Comparison of ENCODE assay signal across 12 cellular contexts in the genomic region with DNA sequence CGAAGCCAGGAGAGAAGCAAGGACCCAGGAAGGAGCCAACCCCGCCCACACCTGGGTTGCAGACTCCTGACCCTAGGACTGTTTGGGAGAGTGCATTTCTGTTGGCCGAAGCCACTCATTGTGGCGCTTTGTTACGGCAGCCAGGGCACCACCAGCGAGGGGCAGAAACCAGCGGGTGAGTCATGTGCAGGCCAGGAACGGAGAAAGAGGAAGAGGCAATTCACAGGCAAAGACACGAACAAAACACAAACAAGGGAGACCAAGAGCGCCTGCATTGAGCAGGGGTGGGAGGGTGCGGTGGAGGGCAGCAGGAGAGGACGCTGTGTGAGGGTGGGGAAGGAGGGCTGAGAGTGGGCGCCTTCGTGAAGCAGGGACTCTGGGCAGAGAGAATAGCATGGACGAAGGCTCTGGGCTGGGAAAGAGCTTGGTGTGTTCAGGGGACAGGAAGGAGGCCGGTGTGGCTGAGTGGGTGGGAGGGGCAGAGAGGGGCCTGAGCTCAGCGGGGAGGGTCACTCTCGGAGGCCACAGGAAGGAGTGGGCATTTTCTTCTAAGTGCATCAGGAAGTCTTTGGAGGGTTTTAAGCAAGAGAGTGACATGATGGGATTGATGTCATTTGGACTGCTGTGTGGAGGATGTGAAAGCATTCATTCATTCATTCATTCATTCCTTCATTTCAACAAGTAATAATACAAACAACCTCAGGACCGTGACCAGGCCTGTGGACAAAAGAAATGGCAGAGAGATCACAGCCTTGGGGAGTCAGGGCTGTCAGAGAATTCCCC. TPM values are rescaled to one million over a fixed set of nuclear protein-coding genes. Genes with fewer than 3 reads are reported as not detected.
DNase-seq lines count a peak whose midpoint lies in the region; ATAC-seq and TF ChIP-seq lines count a peak whose summit lies in the region.
"Had no signal": no experiment of that assay in that cellular context is flagged by ENCODE, and none has a peak within 500 bp of the region (broad histone marks: within the 10 kb centered on the region; RNA-seq: fewer than 3 reads in every experiment).

No MANE protein-coding gene starts in this region.

- no peak overlapping the region for H3K4me3 Mint-ChIP-seq in HFFc6
- H3K4me3 Mint-ChIP-seq: natural killer cell had no signal

- no peaks in the 10 kb centered on the region for H3K4me1 Mint-ChIP-seq in HFFc6 (ENCODE audit: low read depth)

- no peak overlapping the region for H3K27ac Mint-ChIP-seq in HFFc6

- no peak overlapping the region for H3K4me3 ChIP-seq in NB4 (ENCODE audit: low read depth, low read length)
- H3K4me3 ChIP-seq: cardiac muscle cell had no signal

- peaks cover 23% of the 10 kb centered on the region for H3K27me3 Mint-ChIP-seq in HFFc6 (ENCODE audit: insufficient read depth)

- peak; percentile 4 for DNase-seq in DMS153 (lab: John Stamatoyannopoulos, UW)
- no peak for DNase-seq in DMS153 treated with DMSO at 0.1 percent for 48 hours (lab: John Stamatoyannopoulos, UW; ENCODE audit: unreplicated experiment)
- DNase-seq in NB4 (ENCODE audit: low read depth) = peak; percentile 76
- DNase-seq in posterior vena cava (ENCODE audit: low spot score) = peak; percentile 78
- DNase-seq in HFFc6 = no peak
- DNase-seq: natural killer cell, NCI-H1694 treated with DMSO at 0.1 percent for 48 hours, SHP77 had no signal

- no peak for TF ChIP-seq POLR2A in NB4 (IDR thresholded peaks at IDR 0.05; ENCODE audit: extremely low read depth, insufficient read length)

- intact Hi-C loops in posterior vena cava (cut with DNase I) = loop anchor here in 1 of 2 donors (2.0 kb wide), 1 partner anchor 67 kb away; no protein-coding TSS in a partner anchor

- peak; percentile 12 for ATAC-seq in esophagus mucosa
- ATAC-seq in HG03097 (IDR thresholded peaks at IDR 0.05; ENCODE audit: low FRiP score, unreplicated experiment) = no peak
- ATAC-seq in GM21515 (IDR thresholded peaks at IDR 0.05; ENCODE audit: unreplicated experiment) = no peak

- TF ChIP-seq CTCF in NB4 (IDR thresholded peaks at IDR 0.05; ENCODE audit: low read depth, low read length) (no peak), HFFc6 (IDR thresholded peaks at IDR 0.05) (no peak)

- no peaks in the 10 kb centered on the region for H3K36me3 Mint-ChIP-seq in HFFc6 (ENCODE audit: low read depth)
- H3K36me3 Mint-ChIP-seq: natural killer cell had no signal

- no peaks in the 10 kb centered on the region for H3K9me3 Mint-ChIP-seq in HFFc6
- H3K9me3 Mint-ChIP-seq: natural killer cell had no signal

RNA-seq across cellular contexts. Expression of a gene that starts 12.2 kb away (rescaled TPM):
- total RNA-seq in esophagus mucosa (3.7 TPM), posterior vena cava (10 to 100 TPM; 48.9 to 52.6 TPM)
- total RNA-seq in HFFc6 (2021; fragmentation: NEBNext Ultra II Directional; extraction: Animal tissue kit (Norgen Biotek cat#: 25700)) = 10 to 100 TPM; 47.3 to 72.1 (median 56.0) TPM

RNA-seq across cellular contexts. Expression of a gene that starts 57.1 kb away (rescaled TPM):
- not detected for total RNA-seq in esophagus mucosa
- total RNA-seq in posterior vena cava = under 1 TPM; 0.14 TPM
- not detected for total RNA-seq in HFFc6 (2021; fragmentation: NEBNext Ultra II Directional; extraction: Animal tissue kit (Norgen Biotek cat#: 25700))

Comparison
In these comparisons a context has a peak if more than half of its experiments do, and no peak if none do; other contexts are left out.
1. DNase-seq: peak in DMS153 (single experiment), NB4 (single experiment) and posterior vena cava (single experiment); none in DMS153 treated with DMSO at 0.1 percent for 48 hours (single experiment) and HFFc6 (single experiment).
2. RNA of a gene that starts 12.2 kb away (total RNA-seq): 47.3 to 72.1 TPM in HFFc6 and 48.9 to 52.6 TPM in posterior vena cava; 3.7 TPM in esophagus mucosa (single experiment); every median in the first group is over 10 times any median in the second.